ENCODE assay signal across 21 cellular contexts in genomic region chr12:58068706-58069105, GRCh38.
"Had no signal": no experiment of that assay in that cellular context is flagged by ENCODE, and none has a peak within 500 bp of the region (broad histone marks: within the 10 kb centered on the region; RNA-seq: fewer than 3 reads in every experiment).

No MANE protein-coding gene starts in this region.

- H3K36me3 ChIP-seq: gastrocnemius medialis, neural progenitor cell, ovary, transverse colon had no signal

- DNase-seq: central memory CD4-positive, alpha-beta T cell; effector CD4-positive, alpha-beta T cell; endodermal cell; gastrocnemius medialis; glutamatergic neuron; immature natural killer cell; kidney glomerular epithelial cell; natural killer cell; nucleus accumbens; ovary; right cardiac atrium; stimulated activated CD4-positive, alpha-beta T cell treated with anti-CD3 and anti-CD28 coated beads, Interleukin-2, amount 100 ng/mL, for 48 hours; stimulated activated CD8-positive, alpha-beta memory T cell treated with anti-CD3 and anti-CD28 coated beads, Interleukin-4, amount 100 ng/mL, for 48 hours; testis; transverse colon had no signal

- H3K4me3 ChIP-seq: coronary artery, gastrocnemius medialis, mucosa of descending colon, neural progenitor cell, ovary, smooth muscle cell, testis, transverse colon had no signal

- H3K27ac Mint-ChIP-seq: endodermal cell; immature natural killer cell; natural killer cell; neural progenitor cell; stimulated activated effector memory CD8-positive, alpha-beta T cell treated with anti-CD3 and anti-CD28 coated beads, Interleukin-12 subunit alpha, Interleukin-12 subunit beta, amount 100 ng/mL, for 72 hours; stimulated activated naive CD8-positive, alpha-beta T cell treated with anti-CD3 and anti-CD28 coated beads, Interleukin-15, Interleukin-2, amounts not matched to agents 100 ng/mL and 50 ng/mL, for 24 hours had no signal

- H3K9me3 ChIP-seq: gastrocnemius medialis, mucosa of descending colon, ovary, testis, transverse colon had no signal

- H3K4me2 ChIP-seq: neural progenitor cell, smooth muscle cell had no signal

- H3K9ac ChIP-seq: neural progenitor cell had no signal

- H3K36me3 Mint-ChIP-seq: immature natural killer cell; natural killer cell; neural progenitor cell; stimulated activated effector memory CD8-positive, alpha-beta T cell treated with anti-CD3 and anti-CD28 coated beads, Interleukin-12 subunit alpha, Interleukin-12 subunit beta, amount 100 ng/mL, for 72 hours had no signal

- H3K27me3 ChIP-seq: gastrocnemius medialis, neural progenitor cell, ovary, testis, transverse colon had no signal

- H3K27ac ChIP-seq: coronary artery, gastrocnemius medialis, neural progenitor cell, ovary, testis had no signal

- H3K9me3 Mint-ChIP-seq: natural killer cell; neural progenitor cell; stimulated activated effector memory CD8-positive, alpha-beta T cell treated with anti-CD3 and anti-CD28 coated beads, Interleukin-12 subunit alpha, Interleukin-12 subunit beta, amount 100 ng/mL, for 72 hours; stimulated activated naive CD8-positive, alpha-beta T cell treated with anti-CD3 and anti-CD28 coated beads, Interleukin-15, Interleukin-2, amounts not matched to agents 100 ng/mL and 50 ng/mL, for 24 hours had no signal

- H3K27me3 Mint-ChIP-seq: stimulated activated naive CD8-positive, alpha-beta T cell treated with anti-CD3 and anti-CD28 coated beads, Interleukin-15, Interleukin-2, amounts not matched to agents 100 ng/mL and 50 ng/mL, for 24 hours had no signal

- H3K4me1 ChIP-seq: testis had no signal

- ATAC-seq: gastrocnemius medialis, natural killer cell, right cardiac atrium had no signal

- H3K4me3 Mint-ChIP-seq: endodermal cell; immature natural killer cell; natural killer cell; neural progenitor cell; stimulated activated effector memory CD8-positive, alpha-beta T cell treated with anti-CD3 and anti-CD28 coated beads, Interleukin-12 subunit alpha, Interleukin-12 subunit beta, amount 100 ng/mL, for 72 hours; stimulated activated naive CD8-positive, alpha-beta T cell treated with anti-CD3 and anti-CD28 coated beads, Interleukin-15, Interleukin-2, amounts not matched to agents 100 ng/mL and 50 ng/mL, for 24 hours had no signal

- H3K4me1 Mint-ChIP-seq: endodermal cell; immature natural killer cell; natural killer cell; neural progenitor cell; stimulated activated effector memory CD8-positive, alpha-beta T cell treated with anti-CD3 and anti-CD28 coated beads, Interleukin-12 subunit alpha, Interleukin-12 subunit beta, amount 100 ng/mL, for 72 hours had no signal

- H2AFZ ChIP-seq: neural progenitor cell had no signal
